Comparison of ENCODE assay signal across 20 cellular contexts in the genomic region with DNA sequence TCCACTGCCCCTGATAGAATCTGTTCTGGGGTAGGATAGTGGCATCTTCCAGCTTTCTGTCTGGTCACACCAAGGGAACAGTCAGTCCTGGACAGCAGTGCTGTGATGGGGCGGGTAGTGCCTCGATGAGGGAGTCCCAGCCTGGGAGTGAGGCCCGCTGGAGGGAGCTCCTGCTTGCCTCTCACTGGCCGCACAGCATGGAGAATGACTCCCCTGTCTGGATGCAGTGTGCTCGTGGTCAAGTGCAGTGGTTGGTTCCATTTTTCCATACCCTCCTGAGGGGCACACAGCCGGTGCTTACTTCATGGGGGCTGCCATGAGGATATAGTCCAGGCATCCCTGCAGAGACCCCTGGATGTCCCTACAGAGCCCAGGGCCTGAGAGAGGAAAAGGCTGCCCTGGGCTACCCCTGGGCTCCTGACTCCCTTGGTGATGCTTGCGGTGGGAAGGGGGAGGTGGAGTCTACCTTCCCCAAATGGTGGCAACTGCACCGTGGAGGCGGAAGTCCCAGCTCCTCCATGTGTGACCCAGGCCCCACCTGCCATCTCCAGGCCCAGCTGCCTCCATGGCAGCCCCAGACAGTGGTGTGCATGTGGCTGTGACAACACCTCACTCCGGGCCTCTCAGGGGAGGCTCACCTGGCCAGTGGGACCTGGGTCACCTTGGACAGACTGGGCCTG.
"Had no signal": no experiment of that assay in that cellular context is flagged by ENCODE, and none has a peak within 500 bp of the region (broad histone marks: within the 10 kb centered on the region; RNA-seq: fewer than 3 reads in every experiment).

No MANE protein-coding gene starts in this region.

- H3K27ac ChIP-seq: adrenal gland, KMS-11 had no signal

- DNase-seq: activated CD4-positive, alpha-beta T cell treated with anti-CD3 and anti-CD28 coated beads for 4 hours; activated CD8-positive, alpha-beta memory T cell treated with anti-CD3 and anti-CD28 coated beads, Interleukin-2, amount 50 U/mL, for 4 hours; activated CD8-positive, alpha-beta T cell treated with anti-CD3 and anti-CD28 coated beads for 36 hours; activated naive CD4-positive, alpha-beta T cell treated with anti-CD3 and anti-CD28 coated beads, Interleukin-2, amount 50 U/mL, for 16 hours; activated naive CD8-positive, alpha-beta T cell treated with anti-CD3 and anti-CD28 coated beads, Interleukin-2, amount 10 ng/mL, durations not matched to agents 7 days and 5 days; activated T-cell treated with anti-CD3 and anti-CD28 coated beads, Interleukin-2, amount 50 U/mL, for 72 hours; adrenal gland; anterior cingulate cortex; NCI-H1105; NCI-H1436; NCI-H1694 treated with DMSO at 0.1 percent for 48 hours; NCI-H2029 treated with DMSO at 0.1 percent for 48 hours; NCI-H345; NCI-H510A; NCI-H69; NK-92 treated with Interleukin-12 subunit alpha and Interleukin-12 subunit beta, amount 100 ng/mL, for 24 hours; PC-3; SHP77 treated with DMSO at 0.1 percent for 48 hours had no signal

- H3K4me2 ChIP-seq: KMS-11 had no signal

- H3K36me3 ChIP-seq: adrenal gland had no signal

- ATAC-seq: activated CD4-positive, CD25-positive, alpha-beta regulatory T cell treated with anti-CD3 and anti-CD28 coated beads, Interleukin-2, amount 50 U/mL, for 24 hours; activated CD8-positive, alpha-beta T cell treated with anti-CD3 and anti-CD28 coated beads for 36 hours; activated T-cell treated with anti-CD3 and anti-CD28 coated beads, Interleukin-2, amount 50 U/mL, for 72 hours; PC-3 had no signal

- H3K27me3 ChIP-seq: adrenal gland had no signal

- H3K4me1 ChIP-seq: adrenal gland had no signal

- H3K4me3 ChIP-seq: adrenal gland had no signal

- H3K9ac ChIP-seq: KMS-11 had no signal

- H3K9me3 ChIP-seq: adrenal gland had no signal
